ENCODE assay signal across 1 cellular context in the genomic region with DNA sequence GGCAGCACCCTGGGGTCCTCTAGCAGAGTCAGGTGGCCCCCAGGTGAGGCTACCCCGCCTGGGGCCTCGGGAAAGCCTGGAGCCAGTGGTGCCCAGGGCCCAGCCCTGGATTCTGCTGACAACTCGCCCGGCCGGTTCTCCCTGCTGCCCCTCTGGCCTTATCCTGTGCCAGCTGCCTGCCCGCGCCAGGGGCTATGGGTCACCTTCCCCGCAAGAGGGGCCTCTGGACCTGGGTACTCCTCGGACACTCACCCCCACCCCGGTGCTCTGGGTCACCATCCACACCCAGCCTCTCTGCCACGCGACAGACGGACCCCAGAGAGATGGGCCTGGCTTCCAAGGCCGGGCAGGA.
TF ChIP-seq lines count a peak whose summit lies in the region.

No MANE protein-coding gene starts in this region.

TF ChIP-seq in GM23338, 12 proteins besides CTCF, POLR2A, EP300 and RAD21 (continued from another document):
- TF ChIP-seq, protein P1, sequence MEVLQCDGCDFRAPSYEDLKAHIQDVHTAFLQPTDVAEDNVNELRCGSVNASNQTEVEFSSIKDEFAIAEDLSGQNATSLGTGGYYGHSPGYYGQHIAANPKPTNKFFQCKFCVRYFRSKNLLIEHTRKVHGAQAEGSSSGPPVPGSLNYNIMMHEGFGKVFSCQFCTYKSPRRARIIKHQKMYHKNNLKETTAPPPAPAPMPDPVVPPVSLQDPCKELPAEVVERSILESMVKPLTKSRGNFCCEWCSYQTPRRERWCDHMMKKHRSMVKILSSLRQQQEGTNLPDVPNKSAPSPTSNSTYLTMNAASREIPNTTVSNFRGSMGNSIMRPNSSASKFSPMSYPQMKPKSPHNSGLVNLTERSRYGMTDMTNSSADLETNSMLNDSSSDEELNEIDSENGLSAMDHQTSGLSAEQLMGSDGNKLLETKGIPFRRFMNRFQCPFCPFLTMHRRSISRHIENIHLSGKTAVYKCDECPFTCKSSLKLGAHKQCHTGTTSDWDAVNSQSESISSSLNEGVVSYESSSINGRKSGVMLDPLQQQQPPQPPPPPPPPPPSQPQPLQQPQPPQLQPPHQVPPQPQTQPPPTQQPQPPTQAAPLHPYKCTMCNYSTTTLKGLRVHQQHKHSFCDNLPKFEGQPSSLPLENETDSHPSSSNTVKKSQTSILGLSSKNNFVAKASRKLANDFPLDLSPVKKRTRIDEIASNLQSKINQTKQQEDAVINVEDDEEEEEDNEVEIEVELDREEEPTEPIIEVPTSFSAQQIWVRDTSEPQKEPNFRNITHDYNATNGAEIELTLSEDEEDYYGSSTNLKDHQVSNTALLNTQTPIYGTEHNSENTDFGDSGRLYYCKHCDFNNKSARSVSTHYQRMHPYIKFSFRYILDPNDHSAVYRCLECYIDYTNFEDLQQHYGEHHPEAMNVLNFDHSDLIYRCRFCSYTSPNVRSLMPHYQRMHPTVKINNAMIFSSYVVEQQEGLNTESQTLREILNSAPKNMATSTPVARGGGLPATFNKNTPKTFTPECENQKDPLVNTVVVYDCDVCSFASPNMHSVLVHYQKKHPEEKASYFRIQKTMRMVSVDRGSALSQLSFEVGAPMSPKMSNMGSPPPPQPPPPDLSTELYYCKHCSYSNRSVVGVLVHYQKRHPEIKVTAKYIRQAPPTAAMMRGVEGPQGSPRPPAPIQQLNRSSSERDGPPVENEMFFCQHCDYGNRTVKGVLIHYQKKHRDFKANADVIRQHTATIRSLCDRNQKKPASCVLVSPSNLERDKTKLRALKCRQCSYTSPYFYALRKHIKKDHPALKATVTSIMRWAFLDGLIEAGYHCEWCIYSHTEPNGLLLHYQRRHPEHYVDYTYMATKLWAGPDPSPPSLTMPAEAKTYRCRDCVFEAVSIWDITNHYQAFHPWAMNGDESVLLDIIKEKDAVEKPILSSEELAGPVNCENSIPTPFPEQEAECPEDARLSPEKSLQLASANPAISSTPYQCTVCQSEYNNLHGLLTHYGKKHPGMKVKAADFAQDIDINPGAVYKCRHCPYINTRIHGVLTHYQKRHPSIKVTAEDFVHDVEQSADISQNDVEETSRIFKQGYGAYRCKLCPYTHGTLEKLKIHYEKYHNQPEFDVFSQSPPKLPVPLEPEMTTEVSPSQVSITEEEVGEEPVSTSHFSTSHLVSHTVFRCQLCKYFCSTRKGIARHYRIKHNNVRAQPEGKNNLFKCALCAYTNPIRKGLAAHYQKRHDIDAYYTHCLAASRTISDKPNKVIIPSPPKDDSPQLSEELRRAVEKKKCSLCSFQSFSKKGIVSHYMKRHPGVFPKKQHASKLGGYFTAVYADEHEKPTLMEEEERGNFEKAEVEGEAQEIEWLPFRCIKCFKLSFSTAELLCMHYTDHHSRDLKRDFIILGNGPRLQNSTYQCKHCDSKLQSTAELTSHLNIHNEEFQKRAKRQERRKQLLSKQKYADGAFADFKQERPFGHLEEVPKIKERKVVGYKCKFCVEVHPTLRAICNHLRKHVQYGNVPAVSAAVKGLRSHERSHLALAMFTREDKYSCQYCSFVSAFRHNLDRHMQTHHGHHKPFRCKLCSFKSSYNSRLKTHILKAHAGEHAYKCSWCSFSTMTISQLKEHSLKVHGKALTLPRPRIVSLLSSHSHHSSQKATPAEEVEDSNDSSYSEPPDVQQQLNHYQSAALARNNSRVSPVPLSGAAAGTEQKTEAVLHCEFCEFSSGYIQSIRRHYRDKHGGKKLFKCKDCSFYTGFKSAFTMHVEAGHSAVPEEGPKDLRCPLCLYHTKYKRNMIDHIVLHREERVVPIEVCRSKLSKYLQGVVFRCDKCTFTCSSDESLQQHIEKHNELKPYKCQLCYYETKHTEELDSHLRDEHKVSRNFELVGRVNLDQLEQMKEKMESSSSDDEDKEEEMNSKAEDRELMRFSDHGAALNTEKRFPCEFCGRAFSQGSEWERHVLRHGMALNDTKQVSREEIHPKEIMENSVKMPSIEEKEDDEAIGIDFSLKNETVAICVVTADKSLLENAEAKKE (CRISPR knock-in tag; IDR thresholded peaks at IDR 0.05), result no peak
- TF ChIP-seq POLR2AphosphoS5 (IDR thresholded peaks at IDR 0.05; ENCODE audit: low read depth), result peak; percentile 26; the same call in 1 of the 2 replicates
- TF ChIP-seq EZH2 (IDR thresholded peaks at IDR 0.05; ENCODE audit: low read depth, unreplicated experiment), result no peak
- TF ChIP-seq ZNF331 (CRISPR knock-in tag; IDR thresholded peaks at IDR 0.05; ENCODE audit: low read depth), result no peak
